Comparison of ENCODE assay signal across 8 cellular contexts in the genomic region with DNA sequence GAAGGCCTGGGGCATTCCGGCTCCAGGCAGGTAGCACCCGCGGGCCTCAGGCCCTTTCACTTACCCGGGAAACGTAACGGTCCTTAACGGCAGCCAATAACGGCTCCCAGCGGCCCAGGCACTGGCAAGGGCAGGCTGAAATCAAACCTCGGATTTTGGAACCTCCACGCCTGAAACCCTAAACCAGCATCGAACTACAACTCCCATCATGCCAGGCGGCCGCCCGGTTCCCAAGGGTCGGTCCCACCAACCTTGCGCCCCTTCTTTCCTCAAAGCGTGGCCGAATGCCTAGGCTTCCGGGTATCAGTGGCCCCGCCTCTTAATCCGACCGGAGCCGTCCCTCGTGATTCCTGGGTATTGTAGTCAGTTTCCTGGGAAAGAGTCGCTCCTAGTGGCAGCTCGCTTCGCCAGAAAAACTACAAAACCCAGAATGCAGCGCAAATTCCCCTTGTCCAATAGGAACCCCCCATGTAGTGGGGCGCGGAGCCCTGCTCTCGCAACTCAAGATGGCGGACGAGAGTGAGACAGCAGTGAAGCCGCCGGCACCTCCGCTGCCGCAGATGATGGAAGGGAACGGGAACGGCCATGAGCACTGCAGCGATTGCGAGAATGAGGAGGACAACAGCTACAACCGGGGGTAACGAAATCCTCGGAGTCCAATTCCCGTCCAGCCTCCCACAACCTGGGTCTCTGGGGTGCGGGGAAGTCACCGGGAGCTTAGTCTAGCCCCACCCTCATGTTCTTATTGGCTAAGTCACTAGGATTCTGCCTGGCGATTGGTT. TPM values are rescaled to one million over a fixed set of nuclear protein-coding genes. Genes with fewer than 3 reads are reported as not detected.
DNase-seq lines count a peak whose midpoint lies in the region; ATAC-seq, FAIRE-seq and TF ChIP-seq lines count a peak whose summit lies in the region.

A gene (plus strand): TSS at position 494 of the 782 bp plus-strand sequence. CDS start 13 bp downstream, at position 507.

- H2AFZ ChIP-seq in keratinocyte (ENCODE audit: control insufficient read depth, low read length): peak within 1 kb of the TSS; percentile 100

- H3K27me3 ChIP-seq in keratinocyte (ENCODE audit: control insufficient read depth, extremely low read depth, insufficient read depth, low read length): no peaks in the 10 kb centered on the region

- peaks cover 3 to 5% of the 10 kb centered on the region in 2 experiments for H3K36me3 ChIP-seq in keratinocyte (ENCODE audit: control insufficient read depth in 2 of 2, extremely low read depth in 1 of 2, insufficient read depth in 2 of 2, low read length in 2 of 2)

- peak; percentile 91 for ATAC-seq in HG03432 (IDR thresholded peaks at IDR 0.05; ENCODE audit: unreplicated experiment)

- peaks cover 22% of the 10 kb centered on the region for H3K4me1 ChIP-seq in keratinocyte (ENCODE audit: control insufficient read depth, extremely low read depth, insufficient read depth, low read length)

- dilution Hi-C loops in keratinocyte (cut with MboI; ENCODE audit: extremely low pct_ligation_motif_present, low sequenced_read_pairs): no loop called here

- H3K27ac ChIP-seq in keratinocyte (ENCODE audit: control insufficient read depth, insufficient read depth, low read length): peak within 1 kb of the TSS; percentile 98

- no peak for TF ChIP-seq CTCF in keratinocyte (optimal IDR thresholded peaks at IDR 0.05 in 1 of 3, IDR thresholded peaks at IDR 0.05 in 1 of 3, conservative IDR thresholded peaks at IDR 0.05 in 1 of 3; ENCODE audit: extremely low read depth in 1 of 3, insufficient read depth in 2 of 3, low read length in 3 of 3)

- peak within 1 kb of the TSS; percentile 95 for H3K4me2 ChIP-seq in keratinocyte (ENCODE audit: control insufficient read depth, extremely low read depth, insufficient read depth, low read depth, low read length)

- no peaks in the 10 kb centered on the region for H4K20me1 ChIP-seq in keratinocyte (ENCODE audit: control insufficient read depth, extremely low read depth, insufficient read depth, low read length)

- TF ChIP-seq POLR2A in GM19099 (IDR thresholded peaks at IDR 0.05; ENCODE audit: extremely low read depth, insufficient read length, low read depth): peak; percentile 93

- peak within 1 kb of the TSS; percentile 99 for H3K9ac ChIP-seq in keratinocyte (ENCODE audit: control insufficient read depth, extremely low read depth, insufficient read depth, low read length)

- peak within 1 kb of the TSS; percentile 62 to 100 (median 98) for H3K4me3 ChIP-seq in keratinocyte (ENCODE audit: control insufficient read depth in 2 of 3, extremely low read depth in 1 of 3, insufficient read depth in 2 of 3, low read depth in 1 of 3, low read length in 3 of 3)

- no peaks in the 10 kb centered on the region for H3K9me3 ChIP-seq in keratinocyte (ENCODE audit: control insufficient read depth, low read depth, low read length)

- FAIRE-seq in keratinocyte (lab: Jason Lieb, UNC): no peak

- peak; percentile 95 for DNase-seq in AG20443 (ENCODE audit: low spot score)
- peak; percentile 97 for DNase-seq in NCI-H510A (lab: John Stamatoyannopoulos, UW)
- DNase-seq in activated CD4-positive, alpha-beta T cell treated with anti-CD3 and anti-CD28 coated beads for 1 hour: peak; percentile 91
- DNase-seq in cerebellum (ENCODE audit: low spot score): peak; percentile 97
- peak; percentile 97 for DNase-seq in keratinocyte (ENCODE audit: low read depth, low spot score)
- DNase-seq in stimulated activated CD4-positive, alpha-beta T cell treated with anti-CD3 and anti-CD28 coated beads, Interleukin-15, amount 100 ng/mL, for 1 hour (ENCODE audit: low read depth in 1 of 2, low spot score in 1 of 2): peak; percentile 85 to 88

- H3K79me2 ChIP-seq in keratinocyte (ENCODE audit: control insufficient read depth, insufficient read depth, low read length): peaks cover 62% of the 10 kb centered on the region

- no peaks in the 10 kb centered on the region for H3K9me1 ChIP-seq in keratinocyte (ENCODE audit: control insufficient read depth, extremely low read depth, insufficient read depth, low read length)

RNA-seq across cellular contexts. Expression of the gene that starts here (rescaled TPM):
- 30.4 TPM for total RNA-seq in cerebellum
- polyA plus RNA-seq in keratinocyte: 75.9 to 101 TPM (median 92.3 TPM) in 3 replicates
- 239 TPM for polyA plus RNA-seq in keratinocyte (2011; ENCODE audit: low read depth)
- polyA plus RNA-seq in keratinocyte (2011; cell fraction: cytosol; rRNA removed): 47.2 and 55.5 TPM in 2 replicates
- polyA plus RNA-seq in keratinocyte (2011; cell fraction: nucleus; rRNA removed): 59.9 and 68.3 TPM in 2 replicates
- 107 and 154 TPM in 2 replicates for polyA plus RNA-seq in keratinocyte (2012; ENCODE audit: low replicate concordance)
- polyA minus RNA-seq in keratinocyte: 42.2 to 74.7 TPM (median 53.7 TPM) in 3 replicates
- polyA minus RNA-seq in keratinocyte (2011; cell fraction: cytosol; rRNA and poly(A)+ RNA removed): 446 TPM
- 32.5 and 42.7 TPM in 2 replicates for polyA minus RNA-seq in keratinocyte (2011; cell fraction: nucleus; rRNA and poly(A)+ RNA removed)

Comparison
In these comparisons a context has a peak if more than half of its experiments do, and no peak if none do; other contexts are left out.
1. Peak in every context shown above with its lines: DNase-seq, ATAC-seq, H3K4me3 ChIP-seq and H3K27ac ChIP-seq.